ENCODE assay signal across 1 cellular context in the genomic region with DNA sequence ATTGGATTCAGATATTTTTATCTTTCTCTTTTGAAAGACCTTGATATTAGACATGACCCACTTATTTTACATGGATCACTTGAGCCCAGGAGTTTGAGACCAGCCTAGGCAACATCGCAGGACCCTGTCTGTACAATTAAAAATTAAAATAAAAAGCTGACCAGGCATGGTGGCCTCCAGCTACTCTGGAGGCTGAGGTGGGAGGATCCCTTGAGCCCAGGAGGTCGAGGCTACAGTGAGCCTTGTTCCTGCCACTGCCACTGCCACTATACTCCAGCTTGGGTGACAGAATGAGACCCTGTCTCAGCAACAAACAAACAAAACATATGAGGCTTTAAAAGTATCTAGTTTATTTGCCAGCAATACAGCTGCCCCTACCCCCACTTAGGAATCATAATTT.
TF ChIP-seq lines count a peak whose summit lies in the region.

No MANE protein-coding gene starts in this region.

TF ChIP-seq in H1, 55 proteins besides CTCF, POLR2A, EP300 and RAD21:
- TF ChIP-seq ASH2L (IDR thresholded peaks at IDR 0.05; ENCODE audit: low read length) (no peak), RNF2 (IDR thresholded peaks at IDR 0.05; ENCODE audit: borderline replicate concordance, low read depth, low read length, missing control alignments, poor library complexity, severe bottlenecking) (no peak), EZH2 (IDR thresholded peaks at IDR 0.05; ENCODE audit: low read depth, low read length, severe bottlenecking) (no peak), JUND (IDR thresholded peaks at IDR 0.05; ENCODE audit: low read length) (no peak), BACH1 (IDR thresholded peaks at IDR 0.05; ENCODE audit: low read length) (no peak), MAFK (IDR thresholded peaks at IDR 0.05; ENCODE audit: low read depth, low read length) (no peak), SIX5 (IDR thresholded peaks at IDR 0.05; ENCODE audit: low read depth, low read length) (no peak), BRCA1 (IDR thresholded peaks at IDR 0.05; ENCODE audit: low read depth, low read length) (no peak), EGR1 (IDR thresholded peaks at IDR 0.05; ENCODE audit: borderline replicate concordance, low read depth, low read length) (no peak), SP1 (IDR thresholded peaks at IDR 0.05; ENCODE audit: low read depth, low read length) (no peak), CBX8 (IDR thresholded peaks at IDR 0.05; ENCODE audit: borderline replicate concordance, low read depth, low read length) (no peak), SIN3A (conservative IDR thresholded peaks at IDR 0.05 in 1 of 2, IDR thresholded peaks at IDR 0.05 in 1 of 2; ENCODE audit: low read depth in 1 of 2, low read length in 2 of 2) (no peak), SP4 (IDR thresholded peaks at IDR 0.05; ENCODE audit: low read length) (no peak), HDAC2 (IDR thresholded peaks at IDR 0.05; ENCODE audit: borderline replicate concordance in 1 of 2, low read depth in 2 of 2, low read length in 2 of 2) (no peak), SIRT6 (IDR thresholded peaks at IDR 0.05; ENCODE audit: low read length) (no peak)
- TF ChIP-seq, protein P1, sequence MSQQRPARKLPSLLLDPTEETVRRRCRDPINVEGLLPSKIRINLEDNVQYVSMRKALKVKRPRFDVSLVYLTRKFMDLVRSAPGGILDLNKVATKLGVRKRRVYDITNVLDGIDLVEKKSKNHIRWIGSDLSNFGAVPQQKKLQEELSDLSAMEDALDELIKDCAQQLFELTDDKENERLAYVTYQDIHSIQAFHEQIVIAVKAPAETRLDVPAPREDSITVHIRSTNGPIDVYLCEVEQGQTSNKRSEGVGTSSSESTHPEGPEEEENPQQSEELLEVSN (IDR thresholded peaks at IDR 0.05): no peak
- TF ChIP-seq, protein P2, sequence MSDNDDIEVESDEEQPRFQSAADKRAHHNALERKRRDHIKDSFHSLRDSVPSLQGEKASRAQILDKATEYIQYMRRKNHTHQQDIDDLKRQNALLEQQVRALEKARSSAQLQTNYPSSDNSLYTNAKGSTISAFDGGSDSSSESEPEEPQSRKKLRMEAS (IDR thresholded peaks at IDR 0.05): no peak
